Comparison of ENCODE assay signal across 15 cellular contexts in the genomic region with DNA sequence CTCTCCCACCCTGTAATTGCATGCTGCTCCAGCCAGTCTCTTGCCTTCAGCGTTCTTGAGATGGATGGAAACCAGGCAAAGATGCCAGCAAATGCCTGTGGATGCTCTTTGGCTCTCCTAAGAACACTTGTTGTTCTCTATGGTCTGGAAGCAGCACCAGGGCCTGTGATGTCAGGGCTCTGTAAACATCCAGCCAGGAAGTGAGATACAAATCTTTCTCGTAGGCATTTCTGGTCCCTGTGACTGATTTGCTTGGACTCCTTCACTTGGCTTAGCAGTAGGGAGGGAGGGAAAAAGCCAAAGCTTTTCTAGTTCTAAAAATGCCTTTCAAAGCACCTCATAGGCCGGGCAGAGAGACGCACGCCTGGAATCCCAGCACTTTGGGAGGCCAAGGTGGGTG.
DNase-seq lines count a peak whose midpoint lies in the region; ATAC-seq and TF ChIP-seq lines count a peak whose summit lies in the region.
"Had no signal": no experiment of that assay in that cellular context is flagged by ENCODE, and none has a peak within 500 bp of the region (broad histone marks: within the 10 kb centered on the region; RNA-seq: fewer than 3 reads in every experiment).

No MANE protein-coding gene starts in this region.

- no peak overlapping the region for H3K4me2 ChIP-seq in Karpas-422 (ENCODE audit: low read depth, low read length, poor library complexity, severe bottlenecking)

- H3K27ac Mint-ChIP-seq in chondrocyte (ENCODE audit: unreplicated experiment): peak overlapping the region; percentile 73
- H3K27ac Mint-ChIP-seq: dendritic cell treated with granulocyte-macrophage colony-stimulating factor and Interleukin-4, amounts not matched to agents 40 ng/mL and 50 ng/mL, for 4 days; T-helper 1 cell treated with Interleukin-12 subunit alpha and Interleukin-12 subunit beta and Interleukin-4 antibody, amounts not matched to agents 30 μg/mL and 1 μg/mL, for 36 hours had no signal

- no peaks in the 10 kb centered on the region for H3K27me3 Mint-ChIP-seq in chondrocyte (ENCODE audit: low read depth)

- H3K36me3 Mint-ChIP-seq in chondrocyte (ENCODE audit: low read depth): no peaks in the 10 kb centered on the region

- no peaks in the 10 kb centered on the region for H3K9me2 ChIP-seq in Karpas-422 (replicated peaks; ENCODE audit: insufficient read depth, low read length)

- H3K36me3 ChIP-seq in subcutaneous abdominal adipose tissue (ENCODE audit: control insufficient read depth in 5 of 5, insufficient read depth in 5 of 5, low read length in 5 of 5): no peaks in the 10 kb centered on the region
- no peaks in the 10 kb centered on the region for H3K36me3 ChIP-seq in Karpas-422 (ENCODE audit: insufficient read depth, low read length)
- no peaks in the 10 kb centered on the region for H3K36me3 ChIP-seq in H7 (replicated peaks; ENCODE audit: control insufficient read depth, insufficient read depth, low read length)

- H3K27ac ChIP-seq in subcutaneous abdominal adipose tissue (ENCODE audit: low read depth, low read length) (peak overlapping the region; percentile 5), Karpas-422 (ENCODE audit: low read length) (no peak overlapping the region)

- no peak overlapping the region for H2AFZ ChIP-seq in Karpas-422 (ENCODE audit: low read length)

- H3K4me3 ChIP-seq in subcutaneous abdominal adipose tissue (ENCODE audit: low read depth in 1 of 5, low read length in 5 of 5) (no peak overlapping the region), Karpas-422 (ENCODE audit: low read length) (no peak overlapping the region), H7 (ENCODE audit: insufficient read depth, low read depth, low read length) (no peak overlapping the region)

- H3K79me2 ChIP-seq in Karpas-422 (ENCODE audit: low read length): no peaks in the 10 kb centered on the region

- peaks cover 0 to 29% (median 23%) of the 10 kb centered on the region in 5 donors for H3K4me1 ChIP-seq in subcutaneous abdominal adipose tissue (ENCODE audit: control insufficient read depth in 5 of 5, insufficient read depth in 5 of 5, low read length in 5 of 5)
- H3K4me1 ChIP-seq in Karpas-422 (ENCODE audit: low read length): peaks cover 33% of the 10 kb centered on the region

- peaks cover 40% of the 10 kb centered on the region for H3K4me1 Mint-ChIP-seq in chondrocyte (ENCODE audit: low read depth)

- no peaks in the 10 kb centered on the region for H4K20me1 ChIP-seq in Karpas-422 (ENCODE audit: insufficient read depth, low read depth, low read length)

- H3K9me3 ChIP-seq in subcutaneous abdominal adipose tissue (ENCODE audit: control insufficient read depth in 5 of 5, low read length in 5 of 5) (no peaks in the 10 kb centered on the region), Karpas-422 (ENCODE audit: low read length) (no peaks in the 10 kb centered on the region)

- peaks cover 5% of the 10 kb centered on the region for H3K9me3 Mint-ChIP-seq in chondrocyte (ENCODE audit: low read depth)
- H3K9me3 Mint-ChIP-seq: activated T-cell treated with anti-CD3 and anti-CD28 coated beads, Interleukin-2, amount 50 U/mL, for 4 hours; dendritic cell treated with granulocyte-macrophage colony-stimulating factor and Interleukin-4, amounts not matched to agents 40 ng/mL and 50 ng/mL, for 4 days; T-helper 1 cell treated with Interleukin-12 subunit alpha and Interleukin-12 subunit beta and Interleukin-4 antibody, amounts not matched to agents 30 μg/mL and 1 μg/mL, for 36 hours had no signal

- H3K9ac ChIP-seq in subcutaneous abdominal adipose tissue (ENCODE audit: low read length in 5 of 5) (no peak overlapping the region), Karpas-422 (ENCODE audit: low read length) (no peak overlapping the region)

- ATAC-seq in HG03520 (IDR thresholded peaks at IDR 0.05; ENCODE audit: unreplicated experiment) (no peak), GM21390 (IDR thresholded peaks at IDR 0.05; ENCODE audit: unreplicated experiment) (no peak)
- ATAC-seq: activated T-cell treated with anti-CD3 and anti-CD28 coated beads, Interleukin-2, amount 50 U/mL, for 4 hours had no signal

- H3K27me3 ChIP-seq in subcutaneous abdominal adipose tissue (ENCODE audit: control insufficient read depth in 5 of 5, insufficient read depth in 4 of 5, low read length in 5 of 5) (no peaks in the 10 kb centered on the region), Karpas-422 (ENCODE audit: low read length) (no peaks in the 10 kb centered on the region), H7 (ENCODE audit: control insufficient read depth, insufficient read depth, low read length) (no peaks in the 10 kb centered on the region)

- DNase-seq in HT1080 (ENCODE audit: low read depth): peak; percentile 27
- DNase-seq in chondrocyte (ENCODE audit: low spot score): no peak
- peak; percentile 54 for DNase-seq in left kidney (ENCODE audit: low read depth, low spot score)
- no peak for DNase-seq in Karpas-422
- DNase-seq in H7: no peak
- DNase-seq: activated T-cell treated with anti-CD3 and anti-CD28 coated beads, Interleukin-2, amount 50 U/mL, for 4 hours; DMS153; HCEC 1CT; NCI-H1092 treated with DMSO at 0.1 percent for 48 hours; posterior cingulate gyrus had no signal

- no peak for TF ChIP-seq CTCF in chondrocyte (IDR thresholded peaks at IDR 0.05)

- H3K4me3 Mint-ChIP-seq in chondrocyte (ENCODE audit: unreplicated experiment): no peak overlapping the region
- H3K4me3 Mint-ChIP-seq: activated T-cell treated with anti-CD3 and anti-CD28 coated beads, Interleukin-2, amount 50 U/mL, for 4 hours; dendritic cell treated with granulocyte-macrophage colony-stimulating factor and Interleukin-4, amounts not matched to agents 40 ng/mL and 50 ng/mL, for 4 days; T-helper 1 cell treated with Interleukin-12 subunit alpha and Interleukin-12 subunit beta and Interleukin-4 antibody, amounts not matched to agents 30 μg/mL and 1 μg/mL, for 36 hours had no signal

Comparison
In these comparisons a context has a peak if more than half of its experiments do, and no peak if none do; other contexts are left out.
1. DNase-seq: peak in HT1080 (single experiment) and left kidney (single experiment); none in chondrocyte (single experiment), Karpas-422 (single experiment) and H7 (single experiment).